ENCODE assay signal across 8 cellular contexts in genomic region chr10:31929260-31929985, GRCh38. TPM values are rescaled to one million over a fixed set of nuclear protein-coding genes. Genes with fewer than 3 reads are reported as not detected.
DNase-seq lines count a peak whose midpoint lies in the region; ATAC-seq and TF ChIP-seq lines count a peak whose summit lies in the region.

No MANE protein-coding gene starts in this region.

- DNase-seq in NCI-H2196 (lab: John Stamatoyannopoulos, UW; ENCODE audit: unreplicated experiment) (peak; percentile 9), NCI-H2196 treated with DMSO at 0.1 percent for 48 hours (lab: John Stamatoyannopoulos, UW; ENCODE audit: unreplicated experiment) (no peak), NCI-H446 treated with DMSO at 0.1 percent for 48 hours (lab: John Stamatoyannopoulos, UW) (peak; percentile 13), fibroblast of lung (ENCODE audit: low read depth in 2 of 2) (peak; percentile 28 to 41), ureter (ENCODE audit: low spot score) (peak; percentile 64)
- peak; percentile 4 for DNase-seq in activated T-cell treated with anti-CD3 and anti-CD28 coated beads, Interleukin-2, amount 50 U/mL, for 4 hours

- H3K4me3 Mint-ChIP-seq in activated T-cell treated with anti-CD3 and anti-CD28 coated beads, Interleukin-2, amount 50 U/mL, for 4 hours: peak overlapping the region; percentile 89

- H3K9me3 ChIP-seq in fibroblast of lung (ENCODE audit: control insufficient read depth, insufficient read depth, low read depth, low read length): no peaks in the 10 kb centered on the region
- no peaks in the 10 kb centered on the region for H3K9me3 ChIP-seq in muscle layer of duodenum (ENCODE audit: control insufficient read depth in 1 of 2, low read length in 2 of 2)

- H2AFZ ChIP-seq in fibroblast of lung (ENCODE audit: low read length): peak overlapping the region; percentile 0

- H3K4me3 ChIP-seq in fibroblast of lung (replicated peaks in 1 of 4; ENCODE audit: control extremely low read depth in 1 of 4, insufficient read depth in 1 of 4, low read depth in 3 of 4, low read length in 4 of 4) (peak overlapping the region; percentile 60 to 86 (median 78)), muscle layer of duodenum (ENCODE audit: low read depth in 1 of 2, low read length in 2 of 2) (peak overlapping the region; percentile 78 to 97)

- no peaks in the 10 kb centered on the region for H4K20me1 ChIP-seq in fibroblast of lung (ENCODE audit: control insufficient read depth, extremely low read depth, insufficient read depth, low read length)

- ATAC-seq in HG02759 (IDR thresholded peaks at IDR 0.05; ENCODE audit: unreplicated experiment): peak; percentile 8
- ATAC-seq in activated T-cell treated with anti-CD3 and anti-CD28 coated beads, Interleukin-2, amount 50 U/mL, for 4 hours: peak in 1 of 2 donors; percentile 3

- no peak for TF ChIP-seq CTCF in fibroblast of lung (conservative IDR thresholded peaks at IDR 0.05 in 1 of 2, IDR thresholded peaks at IDR 0.05 in 1 of 2; ENCODE audit: low read depth in 1 of 2, low read length in 2 of 2)

- H3K27me3 ChIP-seq in fibroblast of lung (ENCODE audit: control insufficient read depth, insufficient read depth, low read length) (no peaks in the 10 kb centered on the region), muscle layer of duodenum (ENCODE audit: low read depth, low read length) (no peaks in the 10 kb centered on the region)

- H3K9ac ChIP-seq in fibroblast of lung (ENCODE audit: insufficient read depth, low read length): peak overlapping the region; percentile 94

- H3K36me3 ChIP-seq in fibroblast of lung (ENCODE audit: control insufficient read depth, insufficient read depth, low read length) (no peaks in the 10 kb centered on the region), muscle layer of duodenum (ENCODE audit: control insufficient read depth in 1 of 2, insufficient read depth in 2 of 2, low read length in 2 of 2) (peaks cover 0 to 5% of the 10 kb centered on the region in 2 donors)

- H3K27ac ChIP-seq in fibroblast of lung (ENCODE audit: insufficient read depth, low read length) (peak overlapping the region; percentile 97), muscle layer of duodenum (ENCODE audit: low read length) (peak overlapping the region; percentile 92)

- H3K4me2 ChIP-seq in fibroblast of lung (ENCODE audit: extremely low read depth, insufficient read depth, low read length): peak overlapping the region; percentile 93

- no peaks in the 10 kb centered on the region for H3K27me3 Mint-ChIP-seq in activated T-cell treated with anti-CD3 and anti-CD28 coated beads, Interleukin-2, amount 50 U/mL, for 4 hours (ENCODE audit: low read depth)

- no peaks in the 10 kb centered on the region for H3K36me3 Mint-ChIP-seq in activated T-cell treated with anti-CD3 and anti-CD28 coated beads, Interleukin-2, amount 50 U/mL, for 4 hours (ENCODE audit: insufficient read depth)

- peaks cover 40% of the 10 kb centered on the region for H3K4me1 Mint-ChIP-seq in activated T-cell treated with anti-CD3 and anti-CD28 coated beads, Interleukin-2, amount 50 U/mL, for 4 hours (ENCODE audit: low read depth)

- H3K9me3 Mint-ChIP-seq in activated T-cell treated with anti-CD3 and anti-CD28 coated beads, Interleukin-2, amount 50 U/mL, for 4 hours: no peaks in the 10 kb centered on the region

- H3K4me1 ChIP-seq in fibroblast of lung (ENCODE audit: control insufficient read depth, extremely low read depth, insufficient read depth, low read length): peaks cover 5% of the 10 kb centered on the region
- peaks cover 4 to 19% of the 10 kb centered on the region in 2 donors for H3K4me1 ChIP-seq in muscle layer of duodenum (ENCODE audit: control insufficient read depth in 1 of 2, insufficient read depth in 2 of 2, low read length in 2 of 2)

- H3K79me2 ChIP-seq in fibroblast of lung (ENCODE audit: control insufficient read depth, insufficient read depth, low read length): peaks cover 39% of the 10 kb centered on the region

RNA-seq across cellular contexts. Expression of gene ARHGAP12, which starts 0.8 kb away (rescaled TPM):
- 1 to 10 TPM; 3.3 to 4.2 (median 3.9) TPM for total RNA-seq in activated T-cell treated with anti-CD3 and anti-CD28 coated beads, Interleukin-2, amount 50 U/mL, for 4 hours
- 57.0 and 63.1 TPM in 2 replicates for total RNA-seq in fibroblast of lung
- 23.1 and 24.0 TPM in 2 replicates for polyA plus RNA-seq in fibroblast of lung
- 15.7 and 17.5 TPM in 2 replicates for polyA plus RNA-seq in fibroblast of lung (2012)
- polyA minus RNA-seq in fibroblast of lung (ENCODE audit: low replicate concordance): 3.6 and 4.2 TPM in 2 replicates
- 47.2 TPM for total RNA-seq in ureter
